18 cellular contexts compared by ENCODE assay signal in genomic region chr3:140916603-140917002, GRCh38.
DNase-seq lines count a peak whose midpoint lies in the region; ATAC-seq and TF ChIP-seq lines count a peak whose summit lies in the region.
"Had no signal": no experiment of that assay in that cellular context is flagged by ENCODE, and none has a peak within 500 bp of the region (broad histone marks: within the 10 kb centered on the region; RNA-seq: fewer than 3 reads in every experiment).

No MANE protein-coding gene starts in this region.

- no peaks in the 10 kb centered on the region for H4K20me1 ChIP-seq in Loucy (ENCODE audit: insufficient read depth, low read length, poor library complexity, severe bottlenecking)
- H4K20me1 ChIP-seq: BLaER1 had no signal

- no peaks in the 10 kb centered on the region for H3K9me2 ChIP-seq in Loucy (replicated peaks; ENCODE audit: low read depth, low read length)

- no peaks in the 10 kb centered on the region for H3F3A ChIP-seq in Loucy (ENCODE audit: low read depth)

- DNase-seq in left kidney (ENCODE audit: low read depth, low spot score) (peak; percentile 8), DMS79 treated with DMSO at 0.1 percent for 48 hours (lab: John Stamatoyannopoulos, UW) (no peak)
- DNase-seq: 8988T; ACHN; BE2C; C1 segment of cervical spinal cord; CD4-positive, alpha-beta memory T cell; CD4-positive, CD25-positive, alpha-beta regulatory T cell; CD8-positive, alpha-beta memory T cell; COR-L47; DND-41; EL; GDM1 had no signal

- H3K4me2 ChIP-seq in Loucy (ENCODE audit: low read depth, low read length, poor library complexity, severe bottlenecking): no peak overlapping the region
- H3K4me2 ChIP-seq: BLaER1 had no signal

- no peaks in the 10 kb centered on the region for H3K27me3 ChIP-seq in Loucy (ENCODE audit: insufficient read depth, low read length, poor library complexity, severe bottlenecking)
- H3K27me3 ChIP-seq: BE2C, BLaER1 had no signal

- ATAC-seq in GM18861 (IDR thresholded peaks at IDR 0.05; ENCODE audit: unreplicated experiment): no peak
- ATAC-seq: GM12878 had no signal

- H3K36me3 ChIP-seq in HEK293 (ENCODE audit: control insufficient read depth in 2 of 2, insufficient read depth in 1 of 2, low read length in 2 of 2) (no peaks in the 10 kb centered on the region), Loucy (ENCODE audit: insufficient read depth, low read length) (no peaks in the 10 kb centered on the region)
- H3K36me3 ChIP-seq: BE2C, BLaER1 had no signal

- CTCF ChIA-PET in HEK293 (lab: Yijun Ruan, JAX): interaction anchor here (0.6 to 1.3 kb wide), 4 partner anchors 9 to 190 kb away, joined by 3 to 4 read pairs (median 3); no protein-coding TSS in a partner anchor

- H3K9ac ChIP-seq in Loucy (ENCODE audit: low read depth, low read length, poor library complexity, severe bottlenecking): no peak overlapping the region
- H3K9ac ChIP-seq: BLaER1 had no signal

- H3K4me3 ChIP-seq in HEK293 (ENCODE audit: low read depth, low read length) (no peak overlapping the region), Loucy (ENCODE audit: low read length, poor library complexity, severe bottlenecking) (no peak overlapping the region)
- H3K4me3 ChIP-seq: BLaER1, GM12878 had no signal

- POLR2A ChIA-PET in HEK293 (lab: Yijun Ruan, JAX): no interaction called here

- no peaks in the 10 kb centered on the region for H3K79me2 ChIP-seq in Loucy (ENCODE audit: insufficient read depth, low read length)

- H3K9me3 ChIP-seq in HEK293 (ENCODE audit: control insufficient read depth, insufficient read depth, low read depth, low read length) (no peaks in the 10 kb centered on the region), Loucy (ENCODE audit: insufficient read depth, low read depth, low read length) (no peaks in the 10 kb centered on the region)
- H3K9me3 ChIP-seq: BE2C, BLaER1 had no signal

- H3K27ac ChIP-seq in HEK293 (ENCODE audit: extremely low read depth, low read depth, low read length): no peak overlapping the region
- H3K27ac ChIP-seq: BLaER1 had no signal

- peak overlapping the region; percentile 9; the same call in 1 of the 2 replicates for H2AFZ ChIP-seq in Loucy (ENCODE audit: low read length)

- peaks cover 10% of the 10 kb centered on the region for H3K4me1 ChIP-seq in HEK293 (ENCODE audit: control insufficient read depth, insufficient read depth, low read length)
- no peaks in the 10 kb centered on the region for H3K4me1 ChIP-seq in Loucy (ENCODE audit: insufficient read depth, low read length, poor library complexity, severe bottlenecking)
- H3K4me1 ChIP-seq: BLaER1 had no signal

- TF ChIP-seq CTCF in HEK293 (tag by site-specific recombination; IDR thresholded peaks at IDR 0.05): no peak
- no peak for TF ChIP-seq CTCF in Loucy (conservative IDR thresholded peaks at IDR 0.05; ENCODE audit: low read length)

TF ChIP-seq in HEK293, 187 proteins besides CTCF, POLR2A, EP300 and RAD21:
- TF ChIP-seq ZNF366 (tag by site-specific recombination; conservative IDR thresholded peaks at IDR 0.05) (peak; percentile 40), ZNF37A (tag by site-specific recombination; IDR thresholded peaks at IDR 0.05) (no peak), ZNF747 (tag by site-specific recombination; IDR thresholded peaks at IDR 0.05) (no peak), ZNF560 (tag by site-specific recombination; IDR thresholded peaks at IDR 0.05; ENCODE audit: borderline replicate concordance) (no peak), PRDM1 (tag by site-specific recombination; IDR thresholded peaks at IDR 0.05) (peak; percentile 69), ZNF596 (tag by site-specific recombination; IDR thresholded peaks at IDR 0.05) (peak; percentile 68)
